Comparison of ENCODE assay signal across 8 cellular contexts in genomic region chr5:53479045-53479655, GRCh38. TPM values are rescaled to one million over a fixed set of nuclear protein-coding genes. Genes with fewer than 3 reads are reported as not detected.
DNase-seq lines count a peak whose midpoint lies in the region; ATAC-seq and TF ChIP-seq lines count a peak whose summit lies in the region.

No MANE protein-coding gene starts in this region.

- peak; percentile 5 for DNase-seq in MV-4-11 (lab: John Stamatoyannopoulos, UW)
- DNase-seq in endodermal cell = no peak
- peak; percentile 77 for DNase-seq in osteoblast (ENCODE audit: insufficient read length, low spot score, missing footprints)
- DNase-seq in NCI-H2081 treated with DMSO at 0.1 percent for 48 hours (lab: John Stamatoyannopoulos, UW) = no peak
- no peak for DNase-seq in mucosa of gallbladder (ENCODE audit: low spot score)

- H3K4me3 ChIP-seq in DOHH2 (ENCODE audit: low read length) (peak overlapping the region; percentile 25; the same call in 1 of the 2 replicates), endodermal cell (ENCODE audit: low read length) (peak overlapping the region; percentile 98), osteoblast (ENCODE audit: insufficient read depth, low read length) (peak overlapping the region; percentile 82)

- H3K4me1 ChIP-seq in DOHH2 (ENCODE audit: control insufficient read depth, low read length) (peaks cover 13% of the 10 kb centered on the region), endodermal cell (ENCODE audit: control insufficient read depth, insufficient read depth, low read length) (peaks cover 14% of the 10 kb centered on the region), osteoblast (ENCODE audit: insufficient read depth, low read length) (peaks cover 13% of the 10 kb centered on the region)

- WGBS in endodermal cell (ENCODE audit: insufficient coverage in 1 of 2, insufficient read length in 1 of 2), 2 experiments = 0 to 1% methylated on average over 14 to 17 of the region's 17 CpGs

- no peak for TF ChIP-seq CTCF in DOHH2 (IDR thresholded peaks at IDR 0.05; ENCODE audit: low read depth, low read length, poor library complexity, severe bottlenecking)
- TF ChIP-seq CTCF in endodermal cell (conservative IDR thresholded peaks at IDR 0.05) = no peak
- TF ChIP-seq CTCF in osteoblast (IDR thresholded peaks at IDR 0.05; ENCODE audit: extremely low read depth, low read depth, low read length) = no peak

- H3K9me3 ChIP-seq in DOHH2 (ENCODE audit: control insufficient read depth, insufficient read depth, low read length) = no peaks in the 10 kb centered on the region
- H3K9me3 ChIP-seq in endodermal cell (ENCODE audit: control insufficient read depth, low read length) = no peaks in the 10 kb centered on the region
- no peaks in the 10 kb centered on the region for H3K9me3 ChIP-seq in osteoblast (ENCODE audit: low read depth, low read length)

- H3K4me3 Mint-ChIP-seq in endodermal cell = peak overlapping the region; percentile 96

- ATAC-seq in HG02571 (IDR thresholded peaks at IDR 0.05; ENCODE audit: unreplicated experiment) (no peak), GM21717 (IDR thresholded peaks at IDR 0.05; ENCODE audit: unreplicated experiment) (no peak)

- peak overlapping the region; percentile 23 for H3K4me2 ChIP-seq in DOHH2 (ENCODE audit: low read length)
- peak overlapping the region; percentile 94 for H3K4me2 ChIP-seq in osteoblast (ENCODE audit: insufficient read depth, low read length)

- peak overlapping the region; percentile 82 for H2AFZ ChIP-seq in osteoblast (ENCODE audit: low read length)

- H3K79me2 ChIP-seq in DOHH2 (ENCODE audit: control insufficient read depth, low read length) (no peaks in the 10 kb centered on the region), osteoblast (ENCODE audit: insufficient read depth, low read length) (peaks cover 36% of the 10 kb centered on the region)

- peak overlapping the region; percentile 93 for H3K9ac ChIP-seq in endodermal cell (ENCODE audit: extremely low read depth, low read length, poor library complexity, severe bottlenecking)

- H3K27me3 Mint-ChIP-seq in endodermal cell (ENCODE audit: insufficient read depth) = peaks cover 3% of the 10 kb centered on the region

- H3K27ac ChIP-seq in DOHH2 (ENCODE audit: low read depth, low read length) (no peak overlapping the region), endodermal cell (ENCODE audit: low read depth, low read length) (peak overlapping the region; percentile 97), osteoblast (ENCODE audit: low read depth, low read length) (peak overlapping the region; percentile 61)

- H3K9me3 Mint-ChIP-seq in endodermal cell = no peaks in the 10 kb centered on the region

- H3K4me1 Mint-ChIP-seq in endodermal cell = peaks cover 29% of the 10 kb centered on the region

- H3K36me3 ChIP-seq in DOHH2 (ENCODE audit: control insufficient read depth, low read length) (no peaks in the 10 kb centered on the region), endodermal cell (ENCODE audit: control insufficient read depth, insufficient read depth, low read length) (peaks cover 22% of the 10 kb centered on the region), osteoblast (ENCODE audit: insufficient read depth, low read length) (peaks cover 12% of the 10 kb centered on the region)

- peak overlapping the region; percentile 88 for H3K27ac Mint-ChIP-seq in endodermal cell

- no peaks in the 10 kb centered on the region for H4K20me1 ChIP-seq in DOHH2 (ENCODE audit: control insufficient read depth, insufficient read depth, low read depth, low read length)
- H4K20me1 ChIP-seq in osteoblast (ENCODE audit: insufficient read depth, low read length) = no peaks in the 10 kb centered on the region

- H3K36me3 Mint-ChIP-seq in endodermal cell (ENCODE audit: low read depth) = peaks cover 12% of the 10 kb centered on the region

- H3K27me3 ChIP-seq in DOHH2 (ENCODE audit: control insufficient read depth, low read length) (peaks cover 57% of the 10 kb centered on the region), endodermal cell (ENCODE audit: control insufficient read depth, insufficient read depth, low read length, poor library complexity, severe bottlenecking) (no peaks in the 10 kb centered on the region), osteoblast (ENCODE audit: insufficient read depth, low read length) (no peaks in the 10 kb centered on the region)

- H3K9me2 ChIP-seq in DOHH2 (replicated peaks; ENCODE audit: control insufficient read depth, low read length) = no peaks in the 10 kb centered on the region

- H3F3A ChIP-seq in DOHH2 (ENCODE audit: control insufficient read depth, insufficient read depth) = no peaks in the 10 kb centered on the region

RNA-seq across cellular contexts. Expression of gene FST, which starts 1.3 kb away (rescaled TPM):
- total RNA-seq in endodermal cell (10 to 100 TPM; 63.5 to 91.6 TPM), osteoblast (176 and 215 TPM in 2 replicates), mucosa of gallbladder (3.8 TPM)
- 362 TPM for polyA plus RNA-seq in endodermal cell (2013, experiment 1 of 2)
- 386 TPM for polyA plus RNA-seq in endodermal cell (2013, experiment 2 of 2)

Comparison
In these comparisons a context has a peak if more than half of its experiments do, and no peak if none do; other contexts are left out.
1. H3K4me3 ChIP-seq: peak in every context shown above with its lines; median percentile 98 in endodermal cell; 82 in osteoblast; 25 in DOHH2.
2. DNase-seq: peak in MV-4-11 (single experiment) and osteoblast (single experiment); none in endodermal cell (single experiment), NCI-H2081 treated with DMSO at 0.1 percent for 48 hours (single experiment) and mucosa of gallbladder (single experiment).
3. RNA of gene FST, which starts 1.3 kb away (total RNA-seq): 176 to 215 TPM in osteoblast and 63.5 to 91.6 TPM in endodermal cell; 3.8 TPM in mucosa of gallbladder (single experiment); every median in the first group is over 10 times any median in the second.